1 cellular context compared by ENCODE assay signal in genomic region chr6:163409712-163410111, GRCh38.
TF ChIP-seq lines count a peak whose summit lies in the region.

No MANE protein-coding gene starts in this region.

TF ChIP-seq in HepG2, 621 proteins besides CTCF, POLR2A, EP300 and RAD21 (continued from another document and continues in another):
- TF ChIP-seq HNF4G (IDR thresholded peaks at IDR 0.05; ENCODE audit: borderline replicate concordance, low read depth, low read length): peak; percentile 47; the same call in 1 of the 2 replicates
- TF ChIP-seq HNF4G (CRISPR knock-in tag; IDR thresholded peaks at IDR 0.05; ENCODE audit: borderline replicate concordance, low read depth): no peak
- peak; percentile 74 for TF ChIP-seq HDAC2 (CRISPR knock-in tag; IDR thresholded peaks at IDR 0.05)
- TF ChIP-seq TBX2 (CRISPR knock-in tag; IDR thresholded peaks at IDR 0.05; ENCODE audit: borderline replicate concordance): peak; percentile 65; the same call in 1 of the 2 replicates
- peak; percentile 66; the same call in 1 of the 2 replicates for TF ChIP-seq ISL2 (CRISPR knock-in tag; IDR thresholded peaks at IDR 0.05)
- no peak for TF ChIP-seq NONO (IDR thresholded peaks at IDR 0.05)
- 0 out of 2 replicates have a peak, but pooled peaks have one; percentile 35 for TF ChIP-seq NONO (CRISPR knock-in tag; conservative IDR thresholded peaks at IDR 0.05)
- 0 out of 4 replicates have a peak, but pooled peaks of 1 of the 2 experiments have one; percentile 18 for TF ChIP-seq REST (IDR thresholded peaks at IDR 0.05; ENCODE audit: borderline replicate concordance in 1 of 2, low read depth in 1 of 2, low read length in 2 of 2)
- TF ChIP-seq MED13 (CRISPR knock-in tag; IDR thresholded peaks at IDR 0.05): 0 out of 2 replicates have a peak, but pooled peaks have one; percentile 31
- TF ChIP-seq ETV5 (CRISPR knock-in tag; IDR thresholded peaks at IDR 0.05; ENCODE audit: borderline replicate concordance): peak; percentile 76; the same call in 1 of the 2 replicates
- peak; percentile 30; the same call in 1 of the 2 replicates for TF ChIP-seq PPARG (CRISPR knock-in tag; conservative IDR thresholded peaks at IDR 0.05)
- no peak for TF ChIP-seq ZNF333 (CRISPR knock-in tag; IDR thresholded peaks at IDR 0.05; ENCODE audit: borderline replicate concordance)
- 0 out of 2 replicates have a peak, but pooled peaks have one; percentile 15 for TF ChIP-seq ZNF12 (CRISPR knock-in tag; IDR thresholded peaks at IDR 0.05)
- no peak for TF ChIP-seq ZNF720 (CRISPR knock-in tag; IDR thresholded peaks at IDR 0.05)
- 0 out of 2 replicates have a peak, but pooled peaks have one; percentile 27 for TF ChIP-seq KMT2A (CRISPR knock-in tag; IDR thresholded peaks at IDR 0.05)
- peak; percentile 75 for TF ChIP-seq PAXIP1 (CRISPR knock-in tag; conservative IDR thresholded peaks at IDR 0.05)
- TF ChIP-seq ZBTB38 (CRISPR knock-in tag; IDR thresholded peaks at IDR 0.05): no peak
- TF ChIP-seq ZNF484 (CRISPR knock-in tag; IDR thresholded peaks at IDR 0.05; ENCODE audit: borderline replicate concordance, low read depth): no peak
- 0 out of 2 replicates have a peak, but pooled peaks have one; percentile 15 for TF ChIP-seq BCL6 (CRISPR knock-in tag; IDR thresholded peaks at IDR 0.05)
- TF ChIP-seq ZFP41 (CRISPR knock-in tag; IDR thresholded peaks at IDR 0.05; ENCODE audit: borderline replicate concordance): no peak
- TF ChIP-seq HNF4A (CRISPR knock-in tag; IDR thresholded peaks at IDR 0.05): peak; percentile 63
- TF ChIP-seq SP5 (CRISPR knock-in tag; IDR thresholded peaks at IDR 0.05; ENCODE audit: borderline replicate concordance, low read depth): peak; percentile 78; the same call in 1 of the 2 replicates
- peak; percentile 64 for TF ChIP-seq SALL1 (CRISPR knock-in tag; IDR thresholded peaks at IDR 0.05)
- no peak for TF ChIP-seq ZBTB26 (CRISPR knock-in tag; IDR thresholded peaks at IDR 0.05; ENCODE audit: borderline replicate concordance)
- TF ChIP-seq FOXP4 (CRISPR knock-in tag; IDR thresholded peaks at IDR 0.05): peak; percentile 53; the same call in 1 of the 2 replicates
- no peak for TF ChIP-seq ZNF687 (CRISPR knock-in tag; IDR thresholded peaks at IDR 0.05)
- TF ChIP-seq ZNF263 (CRISPR knock-in tag; IDR thresholded peaks at IDR 0.05): no peak
- no peak for TF ChIP-seq ZNF414 (CRISPR knock-in tag; IDR thresholded peaks at IDR 0.05)
- no peak for TF ChIP-seq SOX6 (IDR thresholded peaks at IDR 0.05)
- peak; percentile 21; the same call in 1 of the 2 replicates for TF ChIP-seq SOX6 (CRISPR knock-in tag; IDR thresholded peaks at IDR 0.05)
- no peak for TF ChIP-seq ZNF710 (CRISPR knock-in tag; IDR thresholded peaks at IDR 0.05; ENCODE audit: borderline replicate concordance)
- 0 out of 2 replicates have a peak, but pooled peaks have one; percentile 44 for TF ChIP-seq KDM2A (CRISPR knock-in tag; IDR thresholded peaks at IDR 0.05; ENCODE audit: borderline replicate concordance, low read depth)
- no peak for TF ChIP-seq ZNF138 (CRISPR knock-in tag; IDR thresholded peaks at IDR 0.05; ENCODE audit: low read depth)
- peak; percentile 55; the same call in 1 of the 2 replicates for TF ChIP-seq YEATS4 (CRISPR knock-in tag; IDR thresholded peaks at IDR 0.05; ENCODE audit: borderline replicate concordance)
- TF ChIP-seq GABPA (IDR thresholded peaks at IDR 0.05; ENCODE audit: low read depth, low read length): no peak
- TF ChIP-seq GABPA (CRISPR knock-in tag; IDR thresholded peaks at IDR 0.05; ENCODE audit: low read depth): peak; percentile 32; the same call in 1 of the 2 replicates
- TF ChIP-seq TCF7 (IDR thresholded peaks at IDR 0.05; ENCODE audit: low read depth): peak; percentile 40; the same call in 1 of the 2 replicates
